ENCODE assay signal across 15 cellular contexts in the genomic region with DNA sequence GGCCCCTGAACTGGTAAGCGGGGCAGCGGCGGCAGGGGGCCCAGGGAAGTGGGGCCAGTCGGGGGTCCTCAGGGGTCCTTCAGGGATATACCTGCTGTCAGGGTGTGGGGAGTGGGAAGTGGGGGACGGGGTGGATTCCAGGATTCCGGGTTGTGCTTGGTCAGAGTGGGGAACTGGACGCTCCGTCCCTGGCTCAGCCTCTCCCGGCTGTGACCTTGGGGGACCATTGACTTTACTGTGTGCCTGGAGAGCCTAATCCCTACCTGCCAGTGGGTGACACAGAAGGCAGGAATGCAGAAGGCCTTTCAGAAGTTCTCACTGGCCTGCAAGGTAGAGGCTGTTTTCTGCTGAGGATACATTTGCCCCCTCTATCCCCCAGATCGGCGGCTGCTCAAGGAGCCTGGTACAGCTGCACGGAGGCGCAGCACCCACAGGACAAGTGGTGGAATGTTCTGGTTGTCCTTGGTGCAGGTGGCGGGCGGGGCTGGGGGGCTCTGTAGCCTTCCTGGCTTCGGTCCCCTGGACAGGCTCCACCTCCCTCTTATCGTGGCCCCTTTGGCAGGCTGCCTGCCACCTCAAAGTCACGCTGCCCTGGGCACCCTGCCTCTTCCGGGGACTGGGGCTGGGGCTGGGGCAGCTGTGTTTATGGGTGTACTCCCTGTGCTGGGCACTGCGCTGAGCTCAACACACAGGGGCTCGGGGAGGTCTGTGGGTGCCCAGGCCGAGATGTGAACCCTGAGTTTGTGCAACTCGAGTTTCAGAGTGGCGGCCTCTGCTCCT. TPM values are rescaled to one million over a fixed set of nuclear protein-coding genes. Genes with fewer than 3 reads are reported as not detected.
DNase-seq lines count a peak whose midpoint lies in the region; ATAC-seq and TF ChIP-seq lines count a peak whose summit lies in the region.
"Had no signal": no experiment of that assay in that cellular context is flagged by ENCODE, and none has a peak within 500 bp of the region (broad histone marks: within the 10 kb centered on the region; RNA-seq: fewer than 3 reads in every experiment).

No MANE protein-coding gene starts in this region.

- H3K27ac ChIP-seq in PC-9 = no peak overlapping the region
- H3K27ac ChIP-seq: WERI-Rb-1 had no signal

- POLR2A ChIA-PET in PC-9 (lab: Charles Lee; ENCODE audit: unreplicated experiment) = no interaction called here

- TF ChIP-seq CTCF in PC-9 (conservative IDR thresholded peaks at IDR 0.05) (no peak), type B pancreatic cell (conservative IDR thresholded peaks at IDR 0.05) (no peak)

- no peak overlapping the region for H2AFZ ChIP-seq in PC-9

- ATAC-seq in left ventricle myocardium superior (peak; percentile 84), sciatic nerve (no peak)

- no peaks in the 10 kb centered on the region for H3K27me3 ChIP-seq in PC-9 (ENCODE audit: insufficient read depth, low read depth)

- no peaks in the 10 kb centered on the region for H3K36me3 Mint-ChIP-seq in type B pancreatic cell

- CTCF ChIA-PET in PC-9 (lab: Charles Lee) = no interaction called here

- peak; percentile 6 for DNase-seq in NCI-H345 (lab: John Stamatoyannopoulos, UW)
- no peak for DNase-seq in NCI-H345 treated with DMSO at 0.1 percent for 48 hours (lab: John Stamatoyannopoulos, UW; ENCODE audit: unreplicated experiment)
- peak; percentile 58 to 60 for DNase-seq in PC-9
- peak; percentile 92 for DNase-seq in left ventricle myocardium superior
- peak; percentile 49 for DNase-seq in sciatic nerve (ENCODE audit: low spot score)
- no peak for DNase-seq in SIG-M5 treated with dmso at 0.1 percent for 504 hours (lab: John Stamatoyannopoulos, UW; ENCODE audit: unreplicated experiment)
- DNase-seq in type B pancreatic cell (ENCODE audit: extremely low spot score, unreplicated experiment) = no peak
- DNase-seq in pons (ENCODE audit: low spot score) = no peak
- DNase-seq: activated naive CD4-positive, alpha-beta T cell treated with Interleukin-2 at 50 U/mL for 16 hours; DMS153; NCI-H187; WERI-Rb-1 had no signal

- H3K27me3 Mint-ChIP-seq in type B pancreatic cell = peaks cover 8% of the 10 kb centered on the region

- H3K4me1 Mint-ChIP-seq in type B pancreatic cell (ENCODE audit: unreplicated experiment) = no peaks in the 10 kb centered on the region

- H4K20me1 ChIP-seq in PC-9 (ENCODE audit: insufficient read depth) = no peaks in the 10 kb centered on the region

- H3K4me2 ChIP-seq in PC-9 = peak overlapping the region; percentile 61
- H3K4me2 ChIP-seq: smooth muscle cell had no signal

- no peaks in the 10 kb centered on the region for H3K9me2 ChIP-seq in PC-9 (ENCODE audit: insufficient read depth)

- H3K4me3 ChIP-seq in PC-9 = no peak overlapping the region; the same call in 1 of the 2 replicates
- H3K4me3 ChIP-seq: smooth muscle cell had no signal

- H3K36me3 ChIP-seq in PC-9 (ENCODE audit: low read depth) = no peaks in the 10 kb centered on the region
- H3K36me3 ChIP-seq: WERI-Rb-1 had no signal

- H3K4me3 Mint-ChIP-seq in type B pancreatic cell = no peak overlapping the region

- H3K9me3 Mint-ChIP-seq in type B pancreatic cell = no peaks in the 10 kb centered on the region

- H3K27ac Mint-ChIP-seq in type B pancreatic cell = no peak overlapping the region

- H3K4me1 ChIP-seq in PC-9 (replicated peaks; ENCODE audit: insufficient read depth) = no peaks in the 10 kb centered on the region

- no TSS peak for BruUV-seq in PC-9 (replicated peaks; lab: Mats Ljungman, UMichigan)

- H3K79me2 ChIP-seq in PC-9 (ENCODE audit: low read depth) = no peaks in the 10 kb centered on the region

- intact Hi-C loops in PC-9 (cut with micrococcal nuclease; ENCODE audit: unreplicated experiment) (no loop called here), left ventricle myocardium superior (cut with micrococcal nuclease) (loop anchor here (10.0 kb wide), 1 partner anchor 52 kb away; no protein-coding TSS in a partner anchor), sciatic nerve (cut with DNase I) (no loop called here)

- no peaks in the 10 kb centered on the region for H3F3A ChIP-seq in PC-9 (ENCODE audit: insufficient read depth, low read depth)

- no peaks in the 10 kb centered on the region for H3K9me3 ChIP-seq in PC-9 (ENCODE audit: insufficient read depth, low read depth)

RNA-seq across cellular contexts. Expression of a gene that starts 18.4 kb away (rescaled TPM):
- total RNA-seq in PC-9 (2021) (0.55 TPM in 1 of 2 replicates, not detected in the other), left ventricle myocardium superior (49.7 TPM), sciatic nerve (6.2 TPM), type B pancreatic cell (ENCODE audit: low replicate concordance) (3.7 and 4.8 TPM in 2 replicates)
- total RNA-seq: RPMI7951 had no signal

RNA-seq across cellular contexts. Expression of a gene that starts 18.9 kb away (rescaled TPM):
- total RNA-seq in PC-9 (2021) (not detected in 2 replicates), left ventricle myocardium superior (not detected), sciatic nerve (not detected), type B pancreatic cell (ENCODE audit: low replicate concordance) (0.21 and 0.46 TPM in 2 replicates)
- total RNA-seq: dermis microvascular lymphatic vessel endothelial cell, RPMI7951, smooth muscle cell had no signal

Comparison
In these comparisons a context has a peak if more than half of its experiments do, and no peak if none do; other contexts are left out.
1. DNase-seq: peak in NCI-H345 (single experiment), PC-9 (2 of 2), left ventricle myocardium superior (single experiment) and sciatic nerve (single experiment); none in NCI-H345 treated with DMSO at 0.1 percent for 48 hours (single experiment), SIG-M5 treated with dmso at 0.1 percent for 504 hours (single experiment), type B pancreatic cell (single experiment) and pons (single experiment).